Comparison of ENCODE assay signal across 24 cellular contexts in the genomic region with DNA sequence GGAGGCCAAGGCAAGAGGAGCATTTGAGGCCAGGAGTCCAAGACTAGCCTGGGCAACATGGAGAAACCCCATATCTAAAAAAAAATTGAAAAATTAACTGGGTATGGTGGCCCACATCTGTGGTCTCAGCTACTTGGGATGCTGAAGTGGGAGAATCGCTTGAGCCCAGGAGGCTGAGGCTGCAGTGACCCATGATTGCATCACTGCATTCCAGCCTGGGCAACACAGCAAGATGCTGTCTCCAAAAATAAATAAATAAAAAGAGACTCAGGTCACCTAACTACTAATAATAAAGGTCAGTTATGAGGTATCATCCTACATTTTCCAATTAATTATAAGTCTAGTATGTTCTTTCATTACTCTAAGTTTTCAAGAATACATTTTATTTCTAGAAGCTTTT. TPM values are rescaled to one million over a fixed set of nuclear protein-coding genes. Genes with fewer than 3 reads are reported as not detected.
DNase-seq lines count a peak whose midpoint lies in the region; ATAC-seq, FAIRE-seq and TF ChIP-seq lines count a peak whose summit lies in the region.
"Had no signal": no experiment of that assay in that cellular context is flagged by ENCODE, and none has a peak within 500 bp of the region (broad histone marks: within the 10 kb centered on the region; RNA-seq: fewer than 3 reads in every experiment).

No MANE protein-coding gene starts in this region.

- no peak overlapping the region for H3K14ac ChIP-seq in IMR-90 (replicated peaks; ENCODE audit: low read depth, low read length)

- H3K4me3 ChIP-seq in IMR-90 (ENCODE audit: insufficient read depth, low read depth, low read length) (no peak overlapping the region), K562 (no peak overlapping the region), tibial nerve (no peak overlapping the region)
- H3K4me3 ChIP-seq: BLaER1 had no signal

- no peak for FAIRE-seq in K562 (lab: Jason Lieb, UNC)
- FAIRE-seq: GM12891, GM19239 had no signal

- no peak overlapping the region for H3K27ac ChIP-seq in IMR-90 (ENCODE audit: insufficient read depth, low read length)
- no peak overlapping the region for H3K27ac ChIP-seq in K562 (ENCODE audit: extremely low read depth, low read depth, low read length)
- no peak overlapping the region for H3K27ac ChIP-seq in tibial nerve
- H3K27ac ChIP-seq: BLaER1 had no signal

- H3K4me1 ChIP-seq in IMR-90 (ENCODE audit: control insufficient read depth, insufficient read depth, low read length) = no peaks in the 10 kb centered on the region
- no peaks in the 10 kb centered on the region for H3K4me1 ChIP-seq in K562 (replicated peaks in 1 of 2; ENCODE audit: control insufficient read depth in 2 of 2, insufficient read depth in 2 of 2, low read length in 2 of 2)
- no peaks in the 10 kb centered on the region for H3K4me1 ChIP-seq in tibial nerve
- H3K4me1 ChIP-seq: BE2C, BLaER1 had no signal

- H3K27me3 ChIP-seq in IMR-90 (ENCODE audit: control insufficient read depth, insufficient read depth, low read length) (no peaks in the 10 kb centered on the region), K562 (ENCODE audit: control insufficient read depth in 2 of 2, insufficient read depth in 2 of 2, low read length in 2 of 2) (no peaks in the 10 kb centered on the region), tibial nerve (no peaks in the 10 kb centered on the region)
- H3K27me3 ChIP-seq: BE2C, BLaER1 had no signal

- dilution Hi-C loops in IMR-90 (cut with HindIII; ENCODE audit: low sequenced_read_pairs, unreplicated experiment) = no loop called here

- no peak overlapping the region for H2AK5ac ChIP-seq in IMR-90 (ENCODE audit: low read depth, low read length)

- H2BK20ac ChIP-seq in IMR-90 (ENCODE audit: low read depth, low read length) = no peak overlapping the region

- no peak overlapping the region for H2AK9ac ChIP-seq in IMR-90 (replicated peaks; ENCODE audit: low read depth, low read length, poor library complexity)

- H4K91ac ChIP-seq in IMR-90 (ENCODE audit: insufficient read depth, low read depth, low read length) = no peak overlapping the region

- in situ Hi-C loops in IMR-90 (cut with MboI; ENCODE audit: low sequenced_read_pairs) = no loop called here
- in situ Hi-C loops in K562 (cut with MboI) = no loop called here

- H3K79me1 ChIP-seq in IMR-90 (ENCODE audit: low read depth in 1 of 2, low read length in 2 of 2) = no peaks in the 10 kb centered on the region

- no peak overlapping the region for H4K8ac ChIP-seq in IMR-90 (ENCODE audit: low read depth in 2 of 2, low read length in 2 of 2)

- TF ChIP-seq RAD21 in IMR-90 (IDR thresholded peaks at IDR 0.05; ENCODE audit: low read length) (no peak), K562 (CRISPR knock-in tag; conservative IDR thresholded peaks at IDR 0.05 in 1 of 2, IDR thresholded peaks at IDR 0.05 in 1 of 2) (no peak)

- no peak for ATAC-seq in IMR-90 (ENCODE audit: low read depth)
- no peak for ATAC-seq in K562
- ATAC-seq in GM19452 (IDR thresholded peaks at IDR 0.05; ENCODE audit: unreplicated experiment) = no peak

- no peak overlapping the region for H2BK120ac ChIP-seq in IMR-90 (ENCODE audit: low read depth, low read length)

- no peaks in the 10 kb centered on the region for H3K36me3 ChIP-seq in IMR-90 (ENCODE audit: control insufficient read depth, insufficient read depth, low read length)
- no peaks in the 10 kb centered on the region for H3K36me3 ChIP-seq in K562 (ENCODE audit: control insufficient read depth, insufficient read depth, low read length)
- no peaks in the 10 kb centered on the region for H3K36me3 ChIP-seq in tibial nerve
- H3K36me3 ChIP-seq: BE2C, BLaER1 had no signal

- no peak overlapping the region for H2BK15ac ChIP-seq in IMR-90 (ENCODE audit: low read depth, low read length)

- H3K9me3 ChIP-seq in IMR-90 (ENCODE audit: control insufficient read depth, insufficient read depth, low read length) = no peaks in the 10 kb centered on the region
- H3K9me3 ChIP-seq in K562 (replicated peaks; ENCODE audit: control insufficient read depth, insufficient read depth, low read depth, low read length) = no peaks in the 10 kb centered on the region
- no peaks in the 10 kb centered on the region for H3K9me3 ChIP-seq in tibial nerve
- H3K9me3 ChIP-seq: BE2C, BLaER1 had no signal

- no peak overlapping the region for H3K9ac ChIP-seq in IMR-90 (ENCODE audit: low read depth, low read length)
- H3K9ac ChIP-seq in K562 (ENCODE audit: insufficient read depth in 1 of 2, low read depth in 2 of 2, low read length in 2 of 2) = no peak overlapping the region
- H3K9ac ChIP-seq: BLaER1 had no signal

- BruUV-seq in IMR-90 (replicated peaks; lab: Mats Ljungman, UMichigan) (no TSS peak), K562 (replicated peaks; lab: Mats Ljungman, UMichigan) (no TSS peak)

- no peak overlapping the region for H4K5ac ChIP-seq in IMR-90 (ENCODE audit: low read depth, low read length)

- no peaks in the 10 kb centered on the region for H3K9me1 ChIP-seq in IMR-90 (ENCODE audit: insufficient read depth, low read length)
- no peaks in the 10 kb centered on the region for H3K9me1 ChIP-seq in K562 (ENCODE audit: control insufficient read depth, insufficient read depth, low read length)

- H3K4ac ChIP-seq in IMR-90 (ENCODE audit: low read depth, low read length) = no peak overlapping the region

- WGBS in IMR-90 (ENCODE audit: extremely low coverage in 2 of 2, insufficient read length in 1 of 2), 2 experiments = no CpG with 5 or more reads among the region's 1 CpG
- 35% methylated on average over 1 of the region's 1 CpG for WGBS in K562 (ENCODE audit: insufficient coverage, low coverage, missing lambda C conversion rate)
- 91 to 92% methylated on average over 1 of the region's 1 CpG for WGBS in tibial nerve, 2 donors

- intact Hi-C loops in IMR-90 (cut with micrococcal nuclease) = no loop called here
- intact Hi-C loops in K562 (cut with micrococcal nuclease) = no loop called here

- H3K79me2 ChIP-seq in K562 (ENCODE audit: control insufficient read depth, insufficient read depth, low read length) = no peaks in the 10 kb centered on the region

- no peak overlapping the region for H3K56ac ChIP-seq in IMR-90 (ENCODE audit: extremely low read depth, insufficient read depth, low read length)

- H2AFZ ChIP-seq in IMR-90 (replicated peaks; ENCODE audit: low read length, poor library complexity) = no peak overlapping the region
- no peak overlapping the region for H2AFZ ChIP-seq in K562 (ENCODE audit: low read depth, low read length)

- no peak overlapping the region for H3K23ac ChIP-seq in IMR-90 (ENCODE audit: low read depth, low read length)

- no peak for TF ChIP-seq POLR2A in IMR-90 (IDR thresholded peaks at IDR 0.05; ENCODE audit: low read depth, low read length)
- no peak for TF ChIP-seq POLR2A in K562 (conservative IDR thresholded peaks at IDR 0.05)
- TF ChIP-seq POLR2A in tibial nerve (IDR thresholded peaks at IDR 0.05) = no peak

- TF ChIP-seq EP300 in K562 (IDR thresholded peaks at IDR 0.05; ENCODE audit: low read length) (no peak), tibial nerve (IDR thresholded peaks at IDR 0.05) (no peak)

- CTCF ChIA-PET in IMR-90 (lab: Yijun Ruan, JAX) = interaction anchor here (0.7 kb wide), 1 partner anchor 13 kb away, joined by 3 read pairs; no protein-coding TSS in a partner anchor
- CTCF ChIA-PET in K562 (lab: Yijun Ruan, JAX; ENCODE audit: low intra/inter-chr PET ratio) = no interaction called here

- H3K18ac ChIP-seq in IMR-90 (ENCODE audit: low read depth, low read length) = no peak overlapping the region

- POLR2A ChIA-PET in IMR-90 (lab: Charles Lee; ENCODE audit: unreplicated experiment) (no interaction called here), K562 (lab: Yijun Ruan, JAX) (no interaction called here)

- H4K20me1 ChIP-seq in IMR-90 (ENCODE audit: insufficient read depth, low read length) (no peaks in the 10 kb centered on the region), K562 (replicated peaks; ENCODE audit: control insufficient read depth, insufficient read depth, low read length) (no peaks in the 10 kb centered on the region)
- H4K20me1 ChIP-seq: BLaER1 had no signal

- no peak for TF ChIP-seq CTCF in IMR-90 (conservative IDR thresholded peaks at IDR 0.05; ENCODE audit: low read depth, low read length)
- TF ChIP-seq CTCF in K562 (IDR thresholded peaks at IDR 0.05 in 2 of 3, conservative IDR thresholded peaks at IDR 0.05 in 1 of 3; ENCODE audit: insufficient read depth in 2 of 3, low read depth in 1 of 3, low read length in 3 of 3) = no peak
- TF ChIP-seq CTCF in tibial nerve (IDR thresholded peaks at IDR 0.05) = no peak

- H3K4me2 ChIP-seq in IMR-90 (ENCODE audit: low read depth, low read length) (no peak overlapping the region), K562 (ENCODE audit: insufficient read depth, low read length) (no peak overlapping the region)
- H3K4me2 ChIP-seq: BLaER1 had no signal

- H2BK5ac ChIP-seq in IMR-90 (ENCODE audit: low read depth, low read length, poor library complexity, severe bottlenecking) = no peak overlapping the region

- peak; percentile 18 for DNase-seq in EL
- DNase-seq in IMR-90 = no peak
- DNase-seq in K562 (ENCODE audit: extremely low read depth in 1 of 4, low spot score in 3 of 4) = no peak
- DNase-seq in tibial nerve (ENCODE audit: low spot score in 2 of 2) = no peak
- DNase-seq: 8988T; ACHN; BE2C; C1 segment of cervical spinal cord; CD4-positive, alpha-beta memory T cell; CD4-positive, CD25-positive, alpha-beta regulatory T cell; CD8-positive, alpha-beta memory T cell; COR-L47; DMS 273 treated with DMSO at 0.1 percent for 48 hours; DMS153; DMS53; DMS79; DND-41; GF-D8 had no signal

RNA-seq across cellular contexts. Expression of a gene that starts 20.6 kb away (rescaled TPM):
- total RNA-seq in IMR-90 (2012; rRNA removed) = under 0.01 and 0.18 TPM in 2 replicates
- 0.19 and 0.31 TPM in 2 replicates for polyA plus RNA-seq in IMR-90 (2012; rRNA removed)
- polyA plus RNA-seq in IMR-90 (2012; cell fraction: cytosol; rRNA removed) = not detected in 2 replicates
- not detected in 2 replicates for polyA plus RNA-seq in IMR-90 (2012; cell fraction: nucleus; rRNA removed; ENCODE audit: low replicate concordance)
- not detected in 2 replicates for total RNA-seq in K562 (2011; cell fraction: chromatin; rRNA removed; ENCODE audit: low replicate concordance)
- not detected in 2 replicates for total RNA-seq in K562 (2011; cell fraction: nucleolus; rRNA removed)
- not detected in 2 replicates for total RNA-seq in K562 (2011; cell fraction: nucleoplasm; rRNA removed)
- total RNA-seq in K562 (2014; rRNA removed) = not detected in 2 replicates
- not detected in 2 replicates for total RNA-seq in K562 (2014; rRNA removed; fragmentation: Illumina TruSeq; extraction: Trizol)
- total RNA-seq in K562 (2015; rRNA removed; fragmentation: Illumina TruSeq; extraction: Trizol) = not detected in 2 replicates
- not detected in 2 replicates for total RNA-seq in K562 (2021)
- not detected in 2 replicates for polyA plus RNA-seq in K562 (2011; rRNA removed)
- polyA plus RNA-seq in K562 (2011; cell fraction: cytosol; rRNA removed) = not detected in 2 replicates
- polyA plus RNA-seq in K562 (2011; cell fraction: nucleus; rRNA removed) = not detected in 2 replicates
- not detected in 2 replicates for polyA plus RNA-seq in K562 (2012)
- polyA plus RNA-seq in K562 (2014; fragmentation: Illumina TruSeq; extraction: Trizol) = not detected in 2 replicates
- polyA plus RNA-seq in K562 (2014; fragmentation: Nextera tagmentation; extraction: Ambion mirVana) = under 1 TPM in 1 of 2 experiments, not detected in 1; 0.04 TPM
- polyA plus RNA-seq in K562 (2014; rRNA removed) = not detected in 2 replicates
- polyA minus RNA-seq in K562 (2011; rRNA and poly(A)+ RNA removed) = not detected in 2 replicates
- not detected in 2 replicates for polyA minus RNA-seq in K562 (2011; cell fraction: cytosol; rRNA and poly(A)+ RNA removed)
- 0.22 TPM in 1 of 2 replicates, not detected in the other for polyA minus RNA-seq in K562 (2011; cell fraction: nucleus; rRNA and poly(A)+ RNA removed)
- total RNA-seq in tibial nerve = not detected
- total RNA-seq: A673; CD4-positive, alpha-beta memory T cell; CD4-positive, CD25-positive, alpha-beta regulatory T cell; CD8-positive, alpha-beta memory T cell had no signal
- polyA plus RNA-seq: CD14-positive monocyte; CD4-positive, alpha-beta memory T cell; CD4-positive, CD25-positive, alpha-beta regulatory T cell; CD8-positive, alpha-beta memory T cell had no signal
